ENCODE assay signal across 9 cellular contexts in genomic region chr20:53735536-53736050, GRCh38.
DNase-seq lines count a peak whose midpoint lies in the region; ATAC-seq and TF ChIP-seq lines count a peak whose summit lies in the region.
"Had no signal": no experiment of that assay in that cellular context is flagged by ENCODE, and none has a peak within 500 bp of the region (broad histone marks: within the 10 kb centered on the region; RNA-seq: fewer than 3 reads in every experiment).

No MANE protein-coding gene starts in this region.

- no CpG with 5 or more reads among the region's 5 CpGs for WGBS in mesendoderm (ENCODE audit: extremely low coverage, insufficient coverage, low lambda C conversion rate)

- no peak overlapping the region for H4K5ac ChIP-seq in mesendoderm (ENCODE audit: low read length)

- H2BK15ac ChIP-seq in mesendoderm (replicated peaks; ENCODE audit: low read depth) = no peak overlapping the region

- no peak overlapping the region for H3K4me2 ChIP-seq in mesendoderm (ENCODE audit: low read length)

- no peaks in the 10 kb centered on the region for H3K79me1 ChIP-seq in mesendoderm (ENCODE audit: low read length)

- no peak overlapping the region for H2BK120ac ChIP-seq in mesendoderm (ENCODE audit: low read depth, low read length)

- H3K4ac ChIP-seq in mesendoderm (ENCODE audit: low read depth, low read length) = no peak overlapping the region

- no peak overlapping the region for H3K23ac ChIP-seq in mesendoderm (ENCODE audit: low read length)

- no peaks in the 10 kb centered on the region for H3K9me3 Mint-ChIP-seq in Caco-2 (ENCODE audit: unreplicated experiment)
- H3K9me3 Mint-ChIP-seq: stimulated activated naive CD8-positive, alpha-beta T cell treated with anti-CD3 and anti-CD28 coated beads, Interleukin-15, Interleukin-2, amounts not matched to agents 100 ng/mL and 50 ng/mL, for 24 hours had no signal

- TF ChIP-seq CTCF in Caco-2 (IDR thresholded peaks at IDR 0.05; ENCODE audit: insufficient read depth in 1 of 2, low read depth in 1 of 2, low read length in 1 of 2, severe bottlenecking in 1 of 2, unreplicated experiment in 1 of 2) = no peak

- H3K18ac ChIP-seq in mesendoderm (ENCODE audit: low read length) = peak overlapping the region; percentile 39

- H3K4me3 Mint-ChIP-seq in Caco-2 (ENCODE audit: unreplicated experiment) = peak overlapping the region; percentile 72
- H3K4me3 Mint-ChIP-seq: stimulated activated naive CD8-positive, alpha-beta T cell treated with anti-CD3 and anti-CD28 coated beads, Interleukin-15, Interleukin-2, amounts not matched to agents 100 ng/mL and 50 ng/mL, for 24 hours had no signal

- no peaks in the 10 kb centered on the region for H3K36me3 ChIP-seq in Caco-2 (ENCODE audit: control insufficient read depth, insufficient read depth, low read length)
- no peaks in the 10 kb centered on the region for H3K36me3 ChIP-seq in mesendoderm (ENCODE audit: control insufficient read depth, insufficient read depth, low read length)

- H3K4me1 ChIP-seq in Caco-2 (peaks cover 66% of the 10 kb centered on the region), mesendoderm (ENCODE audit: control insufficient read depth, low read depth, low read length) (peaks cover 24% of the 10 kb centered on the region)

- H2AK5ac ChIP-seq in mesendoderm (ENCODE audit: low read length) = no peak overlapping the region

- no peaks in the 10 kb centered on the region for H3K79me2 ChIP-seq in mesendoderm (ENCODE audit: control insufficient read depth, insufficient read depth, low read length)

- H3K4me3 ChIP-seq in Caco-2 (ENCODE audit: low read depth, low read length) (no peak overlapping the region), mesendoderm (ENCODE audit: low read length) (no peak overlapping the region)

- POLR2A ChIA-PET in Caco-2 (lab: Charles Lee) = interaction anchor here (0.6 to 2.7 kb wide), 7 partner anchors 28 to 222 kb away, joined by 3 to 12 read pairs (median 4); no protein-coding TSS in a partner anchor

- BruUV-seq in Caco-2 (replicated peaks; lab: Mats Ljungman, UMichigan) = no TSS peak

- CTCF ChIA-PET in Caco-2 (lab: Charles Lee) = interaction anchor here (0.5 to 2.2 kb wide), 6 partner anchors 29 to 181 kb away, joined by 3 to 14 read pairs (median 3); no protein-coding TSS in a partner anchor

- H3K56ac ChIP-seq in mesendoderm (ENCODE audit: low read length) = no peak overlapping the region

- H3K27me3 Mint-ChIP-seq in Caco-2 (ENCODE audit: insufficient read depth, unreplicated experiment) = no peaks in the 10 kb centered on the region
- H3K27me3 Mint-ChIP-seq: stimulated activated naive CD8-positive, alpha-beta T cell treated with anti-CD3 and anti-CD28 coated beads, Interleukin-15, Interleukin-2, amounts not matched to agents 100 ng/mL and 50 ng/mL, for 24 hours had no signal

- DNase-seq in Caco-2 (peak; percentile 53 to 72), M059J (ENCODE audit: low read depth) (peak; percentile 98), amniotic epithelial cell (ENCODE audit: low read depth) (peak; percentile 99), mesendoderm (no peak), head of caudate nucleus (no peak), erythroblast (lab: John Stamatoyannopoulos, UW) (no peak), HUDEP-2 (lab: John Stamatoyannopoulos, UW; ENCODE audit: unreplicated experiment in 76 of 76) (no peak)

- no peak overlapping the region for H3K9ac ChIP-seq in mesendoderm (ENCODE audit: low read length)

- H3K27me3 ChIP-seq in Caco-2 (replicated peaks; ENCODE audit: control insufficient read depth, insufficient read depth, low read length) = no peaks in the 10 kb centered on the region
- no peaks in the 10 kb centered on the region for H3K27me3 ChIP-seq in mesendoderm (ENCODE audit: insufficient read depth, low read length, poor library complexity)

- intact Hi-C loops in Caco-2 (cut with micrococcal nuclease; ENCODE audit: unreplicated experiment) (loop anchor here (10.0 kb wide), 1 partner anchor 329 kb away; no protein-coding TSS in a partner anchor), head of caudate nucleus (cut with DNase I) (no loop called here)

- H3K27ac ChIP-seq in mesendoderm (ENCODE audit: low read depth, low read length) = no peak overlapping the region

- TF ChIP-seq POLR2A in erythroblast (IDR thresholded peaks at IDR 0.05; ENCODE audit: low read length) (no peak), GM18505 (IDR thresholded peaks at IDR 0.05; ENCODE audit: borderline replicate concordance, extremely low read depth, insufficient read depth, insufficient read length) (no peak)

- ATAC-seq in GM18505 (IDR thresholded peaks at IDR 0.05; ENCODE audit: unreplicated experiment) = no peak

- H4K8ac ChIP-seq in mesendoderm (ENCODE audit: low read depth, low read length) = no peak overlapping the region

- H2BK5ac ChIP-seq in mesendoderm (ENCODE audit: low read length) = no peak overlapping the region

- no peaks in the 10 kb centered on the region for H3K9me3 ChIP-seq in Caco-2

- peak overlapping the region; percentile 95 for H3K27ac Mint-ChIP-seq in Caco-2 (ENCODE audit: unreplicated experiment)
- H3K27ac Mint-ChIP-seq: stimulated activated naive CD8-positive, alpha-beta T cell treated with anti-CD3 and anti-CD28 coated beads, Interleukin-15, Interleukin-2, amounts not matched to agents 100 ng/mL and 50 ng/mL, for 24 hours had no signal

- H3K4me1 Mint-ChIP-seq in Caco-2 (ENCODE audit: low read depth, unreplicated experiment) = peaks cover 65% of the 10 kb centered on the region

- H3K36me3 Mint-ChIP-seq in Caco-2 (ENCODE audit: insufficient read depth, unreplicated experiment) = peaks cover 5% of the 10 kb centered on the region

Comparison
In these comparisons a context has a peak if more than half of its experiments do, and no peak if none do; other contexts are left out.
1. DNase-seq: peak in Caco-2 (2 of 2), M059J (single experiment) and amniotic epithelial cell (single experiment); none in mesendoderm (single experiment), head of caudate nucleus (0 of 42), erythroblast (0 of 2) and HUDEP-2 (0 of 76).